ENCODE assay signal across 11 cellular contexts in genomic region chr11:134266841-134267251, GRCh38. TPM values are rescaled to one million over a fixed set of nuclear protein-coding genes. Genes with fewer than 3 reads are reported as not detected.
DNase-seq lines count a peak whose midpoint lies in the region; ATAC-seq, FAIRE-seq and TF ChIP-seq lines count a peak whose summit lies in the region.
"Had no signal": no experiment of that assay in that cellular context is flagged by ENCODE, and none has a peak within 500 bp of the region (broad histone marks: within the 10 kb centered on the region; RNA-seq: fewer than 3 reads in every experiment).

No MANE protein-coding gene starts in this region.

- no peak overlapping the region for H3K27ac ChIP-seq in astrocyte (ENCODE audit: low read depth, low read length)
- peak overlapping the region; percentile 69 for H3K27ac ChIP-seq in keratinocyte (ENCODE audit: control insufficient read depth, insufficient read depth, low read length)
- H3K27ac ChIP-seq: psoas muscle had no signal

- H3K27me3 Mint-ChIP-seq in astrocyte (ENCODE audit: low read depth, unreplicated experiment): peaks cover 15% of the 10 kb centered on the region
- H3K27me3 Mint-ChIP-seq: central memory CD8-positive, alpha-beta T cell had no signal

- peaks cover 3% of the 10 kb centered on the region for H3K36me3 Mint-ChIP-seq in astrocyte (ENCODE audit: low read depth, unreplicated experiment)

- peaks cover 21% of the 10 kb centered on the region for H3K4me1 Mint-ChIP-seq in astrocyte (ENCODE audit: low read depth, unreplicated experiment)

- no peaks in the 10 kb centered on the region for H3K9me3 Mint-ChIP-seq in astrocyte (ENCODE audit: unreplicated experiment)
- H3K9me3 Mint-ChIP-seq: central memory CD8-positive, alpha-beta T cell had no signal

- H3K79me2 ChIP-seq in astrocyte (ENCODE audit: insufficient read depth, low read length) (no peaks in the 10 kb centered on the region), keratinocyte (ENCODE audit: control insufficient read depth, insufficient read depth, low read length) (peaks cover 4% of the 10 kb centered on the region)

- H4K20me1 ChIP-seq in astrocyte (ENCODE audit: insufficient read depth, low read length) (peaks cover 9% of the 10 kb centered on the region), keratinocyte (ENCODE audit: control insufficient read depth, extremely low read depth, insufficient read depth, low read length) (no peaks in the 10 kb centered on the region)

- H3K36me3 ChIP-seq in astrocyte (ENCODE audit: insufficient read depth, low read length) (no peaks in the 10 kb centered on the region), keratinocyte (ENCODE audit: control insufficient read depth in 2 of 2, extremely low read depth in 1 of 2, insufficient read depth in 2 of 2, low read length in 2 of 2) (peaks cover 10% of the 10 kb centered on the region in 2 experiments)

- no peak overlapping the region for H3K4me3 Mint-ChIP-seq in astrocyte (ENCODE audit: unreplicated experiment)
- H3K4me3 Mint-ChIP-seq: central memory CD8-positive, alpha-beta T cell had no signal

- no peaks in the 10 kb centered on the region for H3K9me3 ChIP-seq in astrocyte (ENCODE audit: insufficient read depth, low read depth, low read length)
- no peaks in the 10 kb centered on the region for H3K9me3 ChIP-seq in keratinocyte (ENCODE audit: control insufficient read depth, low read depth, low read length)
- H3K9me3 ChIP-seq: psoas muscle had no signal

- in situ Hi-C loops in KBM-7 (cut with MboI; ENCODE audit: low pct_unique_long_range_greater_than_20kb, low sequenced_read_pairs): no loop called here

- H3K4me3 ChIP-seq in astrocyte (ENCODE audit: insufficient read depth, low read depth, low read length) (no peak overlapping the region), keratinocyte (ENCODE audit: control insufficient read depth in 2 of 3, extremely low read depth in 1 of 3, insufficient read depth in 2 of 3, low read depth in 1 of 3, low read length in 3 of 3) (no peak overlapping the region)
- H3K4me3 ChIP-seq: psoas muscle had no signal

- H3K9ac ChIP-seq in astrocyte (ENCODE audit: low read length) (no peak overlapping the region), keratinocyte (ENCODE audit: control insufficient read depth, extremely low read depth, insufficient read depth, low read length) (no peak overlapping the region)

- H3K4me1 ChIP-seq in astrocyte (ENCODE audit: insufficient read depth, low read length) (peaks cover 7% of the 10 kb centered on the region), keratinocyte (ENCODE audit: control insufficient read depth, extremely low read depth, insufficient read depth, low read length) (peaks cover 32% of the 10 kb centered on the region)
- H3K4me1 ChIP-seq: psoas muscle had no signal

- H3K9me1 ChIP-seq in keratinocyte (ENCODE audit: control insufficient read depth, extremely low read depth, insufficient read depth, low read length): no peaks in the 10 kb centered on the region

- H3K4me2 ChIP-seq in astrocyte (ENCODE audit: low read length) (peak overlapping the region; percentile 35), keratinocyte (ENCODE audit: control insufficient read depth, extremely low read depth, insufficient read depth, low read depth, low read length) (peak overlapping the region; percentile 28)

- no peak for ATAC-seq in HG03135 (IDR thresholded peaks at IDR 0.05; ENCODE audit: unreplicated experiment)

- H3K27me3 ChIP-seq in astrocyte (ENCODE audit: insufficient read depth, low read length) (peaks cover 18% of the 10 kb centered on the region), keratinocyte (ENCODE audit: control insufficient read depth, extremely low read depth, insufficient read depth, low read length) (no peaks in the 10 kb centered on the region)

- FAIRE-seq in astrocyte (lab: Jason Lieb, UNC) (peak; percentile 81), keratinocyte (lab: Jason Lieb, UNC) (peak; percentile 97)

- H3K27ac Mint-ChIP-seq in astrocyte (ENCODE audit: unreplicated experiment): peak overlapping the region; percentile 75

- H2AFZ ChIP-seq in astrocyte (ENCODE audit: low read depth, low read length) (no peak overlapping the region), keratinocyte (ENCODE audit: control insufficient read depth, low read length) (no peak overlapping the region)

- DNase-seq in AG09319 (ENCODE audit: extremely low read depth, low read depth): peak; percentile 66
- peak; percentile 76 for DNase-seq in KBM-7
- peak; percentile 84 for DNase-seq in astrocyte (ENCODE audit: low read depth)
- DNase-seq in keratinocyte (ENCODE audit: low read depth, low spot score): peak; percentile 90
- no peak for DNase-seq in DMS114 treated with DMSO at 0.1 percent for 48 hours (lab: John Stamatoyannopoulos, UW; ENCODE audit: unreplicated experiment)
- no peak for DNase-seq in NCI-H526 (lab: John Stamatoyannopoulos, UW)
- no peak for DNase-seq in activated gamma-delta T cell treated with Interleukin-2 at 50 U/mL for 16 hours
- DNase-seq: NCI-H187, psoas muscle had no signal

- no peak for TF ChIP-seq CTCF in AG09319 (IDR thresholded peaks at IDR 0.05; ENCODE audit: low read depth, low read length)
- TF ChIP-seq CTCF in astrocyte (IDR thresholded peaks at IDR 0.05; ENCODE audit: insufficient read depth, low read depth, low read length): no peak
- no peak for TF ChIP-seq CTCF in keratinocyte (optimal IDR thresholded peaks at IDR 0.05 in 1 of 3, IDR thresholded peaks at IDR 0.05 in 1 of 3, conservative IDR thresholded peaks at IDR 0.05 in 1 of 3; ENCODE audit: extremely low read depth in 1 of 3, insufficient read depth in 2 of 3, low read length in 3 of 3)

- dilution Hi-C loops in keratinocyte (cut with MboI; ENCODE audit: extremely low pct_ligation_motif_present, low sequenced_read_pairs): no loop called here

RNA-seq across cellular contexts. Expression of gene GLB1L3, which starts 9.3 kb away (rescaled TPM):
- total RNA-seq in astrocyte: 0.20 and 0.22 TPM in 2 replicates
- polyA plus RNA-seq in keratinocyte: 2.2 to 4.6 TPM (median 3.0 TPM) in 3 replicates
- 1.4 TPM for polyA plus RNA-seq in keratinocyte (2011; ENCODE audit: low read depth)
- polyA plus RNA-seq in keratinocyte (2011; cell fraction: cytosol; rRNA removed): 1.7 and 1.9 TPM in 2 replicates
- polyA plus RNA-seq in keratinocyte (2011; cell fraction: nucleus; rRNA removed): 16.2 and 20.9 TPM in 2 replicates
- polyA plus RNA-seq in keratinocyte (2012; ENCODE audit: low replicate concordance): 2.8 and 4.0 TPM in 2 replicates
- polyA minus RNA-seq in keratinocyte: 1.5 to 2.6 TPM (median 2.5 TPM) in 3 replicates
- polyA minus RNA-seq in keratinocyte (2011; cell fraction: cytosol; rRNA and poly(A)+ RNA removed): 1.9 TPM
- 5.9 and 6.9 TPM in 2 replicates for polyA minus RNA-seq in keratinocyte (2011; cell fraction: nucleus; rRNA and poly(A)+ RNA removed)
- total RNA-seq: psoas muscle had no signal
- polyA plus RNA-seq: psoas muscle had no signal

RNA-seq across cellular contexts. Expression of gene ACAD8, which starts 13.5 kb away (rescaled TPM):
- total RNA-seq in astrocyte: 15.2 and 15.8 TPM in 2 replicates
- 18.2 to 21.7 TPM (median 20.6 TPM) in 3 replicates for polyA plus RNA-seq in keratinocyte
- polyA plus RNA-seq in keratinocyte (2011; ENCODE audit: low read depth): 14.1 TPM
- polyA plus RNA-seq in keratinocyte (2011; cell fraction: cytosol; rRNA removed): 11.8 and 12.8 TPM in 2 replicates
- polyA plus RNA-seq in keratinocyte (2011; cell fraction: nucleus; rRNA removed): 54.5 and 71.6 TPM in 2 replicates
- 14.3 and 27.2 TPM in 2 replicates for polyA plus RNA-seq in keratinocyte (2012; ENCODE audit: low replicate concordance)
- polyA minus RNA-seq in keratinocyte: 13.0 to 16.7 TPM (median 14.9 TPM) in 3 replicates
- polyA minus RNA-seq in keratinocyte (2011; cell fraction: cytosol; rRNA and poly(A)+ RNA removed): 10.4 TPM
- polyA minus RNA-seq in keratinocyte (2011; cell fraction: nucleus; rRNA and poly(A)+ RNA removed): 9.9 and 17.2 TPM in 2 replicates

RNA-seq across cellular contexts. Expression of gene THYN1, which starts 13.7 kb away (rescaled TPM):
- 30.5 and 31.6 TPM in 2 replicates for total RNA-seq in astrocyte
- polyA plus RNA-seq in keratinocyte: 33.9 to 47.9 TPM (median 45.8 TPM) in 3 replicates
- 22.3 TPM for polyA plus RNA-seq in keratinocyte (2011; ENCODE audit: low read depth)
- polyA plus RNA-seq in keratinocyte (2011; cell fraction: cytosol; rRNA removed): 30.5 and 40.3 TPM in 2 replicates
- polyA plus RNA-seq in keratinocyte (2011; cell fraction: nucleus; rRNA removed): 26.0 and 33.3 TPM in 2 replicates
- polyA plus RNA-seq in keratinocyte (2012; ENCODE audit: low replicate concordance): 22.4 and 35.8 TPM in 2 replicates
- 6.1 to 33.5 TPM (median 22.0 TPM) in 3 replicates for polyA minus RNA-seq in keratinocyte
- 18.0 TPM for polyA minus RNA-seq in keratinocyte (2011; cell fraction: cytosol; rRNA and poly(A)+ RNA removed)
- polyA minus RNA-seq in keratinocyte (2011; cell fraction: nucleus; rRNA and poly(A)+ RNA removed): 4.9 and 14.1 TPM in 2 replicates

RNA-seq across cellular contexts. Expression of gene VPS26B, which starts 42.4 kb away (rescaled TPM):
- 46.6 and 47.8 TPM in 2 replicates for total RNA-seq in astrocyte
- polyA plus RNA-seq in keratinocyte: 43.2 to 50.2 TPM (median 46.9 TPM) in 3 replicates
- polyA plus RNA-seq in keratinocyte (2011; ENCODE audit: low read depth): 44.1 TPM
- 39.1 and 46.5 TPM in 2 replicates for polyA plus RNA-seq in keratinocyte (2011; cell fraction: cytosol; rRNA removed)
- 78.3 and 81.3 TPM in 2 replicates for polyA plus RNA-seq in keratinocyte (2011; cell fraction: nucleus; rRNA removed)
- polyA plus RNA-seq in keratinocyte (2012; ENCODE audit: low replicate concordance): 25.4 and 43.6 TPM in 2 replicates
- 53.0 to 82.4 TPM (median 60.8 TPM) in 3 replicates for polyA minus RNA-seq in keratinocyte
- polyA minus RNA-seq in keratinocyte (2011; cell fraction: cytosol; rRNA and poly(A)+ RNA removed): 48.7 TPM
- 25.6 and 35.4 TPM in 2 replicates for polyA minus RNA-seq in keratinocyte (2011; cell fraction: nucleus; rRNA and poly(A)+ RNA removed)

RNA-seq across cellular contexts. Expression of gene NCAPD3, which starts 43.1 kb away (rescaled TPM):
- 17.0 and 18.5 TPM in 2 replicates for total RNA-seq in astrocyte
- polyA plus RNA-seq in keratinocyte: 16.6 to 23.0 TPM (median 21.4 TPM) in 3 replicates
- polyA plus RNA-seq in keratinocyte (2011; ENCODE audit: low read depth): 8.2 TPM
- polyA plus RNA-seq in keratinocyte (2011; cell fraction: cytosol; rRNA removed): 9.6 and 11.8 TPM in 2 replicates
- 26.5 and 29.5 TPM in 2 replicates for polyA plus RNA-seq in keratinocyte (2011; cell fraction: nucleus; rRNA removed)
- 6.5 and 17.5 TPM in 2 replicates for polyA plus RNA-seq in keratinocyte (2012; ENCODE audit: low replicate concordance)
- polyA minus RNA-seq in keratinocyte: 23.3 to 35.8 TPM (median 24.8 TPM) in 3 replicates
- polyA minus RNA-seq in keratinocyte (2011; cell fraction: cytosol; rRNA and poly(A)+ RNA removed): 13.8 TPM
- 25.9 and 28.3 TPM in 2 replicates for polyA minus RNA-seq in keratinocyte (2011; cell fraction: nucleus; rRNA and poly(A)+ RNA removed)

Comparison
In these comparisons a context has a peak if more than half of its experiments do, and no peak if none do; other contexts are left out.
1. DNase-seq: peak in AG09319 (single experiment), KBM-7 (single experiment), astrocyte (single experiment) and keratinocyte (single experiment); none in DMS114 treated with DMSO at 0.1 percent for 48 hours (single experiment), NCI-H526 (0 of 2) and activated gamma-delta T cell treated with Interleukin-2 at 50 U/mL for 16 hours (single experiment).